ENCODE assay signal across 16 cellular contexts in genomic region chr10:75540357-75541335, GRCh38.
A peak's percentile ranks its signal among the peaks of the same experiment; 100 is the strongest.
DNase-seq lines count a peak whose midpoint lies in the region; ATAC-seq and TF ChIP-seq lines count a peak whose summit lies in the region.
"Had no signal": no experiment of that assay in that cellular context is flagged by ENCODE, and none has a peak within 500 bp of the region (broad histone marks: within the 10 kb centered on the region; RNA-seq: fewer than 3 reads in every experiment).

No MANE protein-coding gene starts in this region.

- H3K9me3 Mint-ChIP-seq in neural crest cell: peaks cover 4% of the 10 kb centered on the region
- H3K9me3 Mint-ChIP-seq: natural killer cell treated with Interleukin-12 subunit alpha and Interleukin-12 subunit beta and Interleukin-15 and Interleukin-18, amount 100 ng/mL, for 72 hours had no signal

- H3K27me3 ChIP-seq in adipocyte (replicated peaks; ENCODE audit: control insufficient read depth, insufficient read depth, low read length) (peaks cover 4% of the 10 kb centered on the region), heart left ventricle (no peaks in the 10 kb centered on the region)
- H3K27me3 ChIP-seq: upper lobe of right lung had no signal

- no peaks in the 10 kb centered on the region for H3K36me3 Mint-ChIP-seq in neural crest cell (ENCODE audit: low read depth)
- H3K36me3 Mint-ChIP-seq: natural killer cell treated with Interleukin-12 subunit alpha and Interleukin-12 subunit beta and Interleukin-15 and Interleukin-18, amount 100 ng/mL, for 72 hours had no signal

- no peaks in the 10 kb centered on the region for H3K9me3 ChIP-seq in adipocyte (ENCODE audit: control insufficient read depth, low read length)
- H3K9me3 ChIP-seq in heart left ventricle: no peaks in the 10 kb centered on the region
- H3K9me3 ChIP-seq: upper lobe of right lung had no signal

- no peaks in the 10 kb centered on the region for H3K36me3 ChIP-seq in adipocyte (ENCODE audit: control insufficient read depth, insufficient read depth, low read length, severe bottlenecking)
- no peaks in the 10 kb centered on the region for H3K36me3 ChIP-seq in heart left ventricle
- H3K36me3 ChIP-seq: upper lobe of right lung had no signal

- H3K4me3 Mint-ChIP-seq in neural crest cell: peak overlapping the region; percentile 52
- H3K4me3 Mint-ChIP-seq: natural killer cell treated with Interleukin-12 subunit alpha and Interleukin-12 subunit beta and Interleukin-15 and Interleukin-18, amount 100 ng/mL, for 72 hours had no signal

- TF ChIP-seq CTCF in neural crest cell (conservative IDR thresholded peaks at IDR 0.05) (peak; percentile 52), heart left ventricle (IDR thresholded peaks at IDR 0.05) (no peak)

- H3K4me3 ChIP-seq in adipocyte (ENCODE audit: low read length): no peak overlapping the region
- H3K4me3 ChIP-seq in heart left ventricle: no peak overlapping the region
- H3K4me3 ChIP-seq: upper lobe of right lung had no signal

- no peak overlapping the region for H3K27ac ChIP-seq in heart left ventricle
- H3K27ac ChIP-seq: upper lobe of right lung had no signal

- intact Hi-C loops in heart left ventricle (cut with DNase I): loop anchor here in 2 of 10 donors (5.0 to 10.0 kb wide), 2 partner anchors 136 to 138 kb away; partner anchors contain the start of gene ZNF503 (in 2 of the 2)

- peaks cover 5% of the 10 kb centered on the region for H3K27me3 Mint-ChIP-seq in neural crest cell (ENCODE audit: low read depth)

- peaks cover 50% of the 10 kb centered on the region for H3K4me1 ChIP-seq in adipocyte (ENCODE audit: control insufficient read depth, insufficient read depth, low read length)
- peaks cover 0 to 22% (median 0%) of the 10 kb centered on the region in 12 donors for H3K4me1 ChIP-seq in heart left ventricle

- TF ChIP-seq POLR2A in heart left ventricle (IDR thresholded peaks at IDR 0.05): no peak

- ATAC-seq in GM18517 (IDR thresholded peaks at IDR 0.05; ENCODE audit: unreplicated experiment) (peak; percentile 64), HG02759 (IDR thresholded peaks at IDR 0.05; ENCODE audit: unreplicated experiment) (peak; percentile 71), heart left ventricle (no peak), HG02571 (IDR thresholded peaks at IDR 0.05; ENCODE audit: unreplicated experiment) (no peak)
- ATAC-seq: natural killer cell treated with Interleukin-12 subunit alpha and Interleukin-12 subunit beta and Interleukin-15 and Interleukin-18, amount 100 ng/mL, for 72 hours; right cardiac atrium; upper lobe of right lung had no signal

- H3K27ac Mint-ChIP-seq in neural crest cell (ENCODE audit: unreplicated experiment): peak overlapping the region; percentile 10
- H3K27ac Mint-ChIP-seq: natural killer cell treated with Interleukin-12 subunit alpha and Interleukin-12 subunit beta and Interleukin-15 and Interleukin-18, amount 100 ng/mL, for 72 hours had no signal

- no peak for DNase-seq in adipocyte (ENCODE audit: low read depth)
- no peak for DNase-seq in neural crest cell (ENCODE audit: low read depth, low spot score)
- DNase-seq in kidney tubule cell (ENCODE audit: low spot score): no peak
- no peak for DNase-seq in NCI-H1092 treated with DMSO at 0.1 percent for 48 hours (lab: John Stamatoyannopoulos, UW)
- no peak for DNase-seq in heart left ventricle
- DNase-seq: activated CD4-positive, alpha-beta T cell treated with anti-CD3 and anti-CD28 coated beads for 1 hour; activated T-cell treated with anti-CD3 and anti-CD28 coated beads, Interleukin-2, amount 50 U/mL, for 1 hour; AML-193; NCI-H2227 treated with DMSO at 0.1 percent for 48 hours; right cardiac atrium; T-helper 1 cell; upper lobe of right lung had no signal

- 72 to 85% (median 79%) methylated on average over 5 of the region's 5 CpGs for WGBS in heart left ventricle, 4 donors

- peaks cover 78% of the 10 kb centered on the region for H3K4me1 Mint-ChIP-seq in neural crest cell

- H3K9ac ChIP-seq in adipocyte (ENCODE audit: low read length): peak overlapping the region; percentile 59

Comparison
In these comparisons a context has a peak if more than half of its experiments do, and no peak if none do; other contexts are left out.
1. ATAC-seq: peak in GM18517 (single experiment) and HG02759 (single experiment); none in heart left ventricle (0 of 4) and HG02571 (single experiment).